Comparison of ENCODE assay signal across 2 cellular contexts in genomic region chr17:81685108-81685507, GRCh38.
TF ChIP-seq lines count a peak whose summit lies in the region.

No MANE protein-coding gene starts in this region.

TF ChIP-seq in SK-N-SH treated with all-trans-retinoic acid at 6 μM for 48 hours, 23 proteins besides CTCF, POLR2A, EP300 and RAD21:
- TF ChIP-seq ZFP30 (CRISPR knock-in tag; IDR thresholded peaks at IDR 0.05) (no peak), TCF4 (CRISPR knock-in tag; IDR thresholded peaks at IDR 0.05; ENCODE audit: borderline replicate concordance) (no peak), ARNTL (CRISPR knock-in tag; IDR thresholded peaks at IDR 0.05; ENCODE audit: borderline replicate concordance, low read depth) (no peak), ZC3H10 (CRISPR knock-in tag; IDR thresholded peaks at IDR 0.05) (no peak), SNAI2 (CRISPR knock-in tag; IDR thresholded peaks at IDR 0.05) (no peak), ZNF70 (CRISPR knock-in tag; IDR thresholded peaks at IDR 0.05) (no peak), PPARA (CRISPR knock-in tag; IDR thresholded peaks at IDR 0.05; ENCODE audit: borderline replicate concordance) (no peak), RARB (CRISPR knock-in tag; IDR thresholded peaks at IDR 0.05) (no peak), OSR1 (CRISPR knock-in tag; IDR thresholded peaks at IDR 0.05) (no peak), ZNF565 (CRISPR knock-in tag; conservative IDR thresholded peaks at IDR 0.05; ENCODE audit: low read depth) (no peak), GLIS3 (CRISPR knock-in tag; IDR thresholded peaks at IDR 0.05) (no peak), ISL1 (CRISPR knock-in tag; IDR thresholded peaks at IDR 0.05) (no peak), CSRNP3 (CRISPR knock-in tag; IDR thresholded peaks at IDR 0.05) (no peak)

TF ChIP-seq in H1, 55 proteins besides CTCF, POLR2A, EP300 and RAD21:
- TF ChIP-seq SUZ12 (IDR thresholded peaks at IDR 0.05; ENCODE audit: low read length) (no peak), TCF12 (IDR thresholded peaks at IDR 0.05; ENCODE audit: low read depth, low read length) (no peak), JUND (IDR thresholded peaks at IDR 0.05; ENCODE audit: low read length) (no peak), USF2 (IDR thresholded peaks at IDR 0.05; ENCODE audit: low read length) (no peak), JUN (IDR thresholded peaks at IDR 0.05; ENCODE audit: low read depth, low read length) (no peak), PHF8 (conservative IDR thresholded peaks at IDR 0.05; ENCODE audit: low read depth, low read length) (no peak), CBX8 (IDR thresholded peaks at IDR 0.05; ENCODE audit: borderline replicate concordance, low read depth, low read length) (no peak), BACH1 (IDR thresholded peaks at IDR 0.05; ENCODE audit: low read length) (no peak), SP2 (IDR thresholded peaks at IDR 0.05; ENCODE audit: low read length) (no peak), CREB1 (IDR thresholded peaks at IDR 0.05) (no peak), CEBPB (IDR thresholded peaks at IDR 0.05; ENCODE audit: low read depth, low read length) (no peak), SP1 (IDR thresholded peaks at IDR 0.05; ENCODE audit: low read depth, low read length) (no peak), HDAC2 (IDR thresholded peaks at IDR 0.05; ENCODE audit: borderline replicate concordance in 1 of 2, low read depth in 2 of 2, low read length in 2 of 2) (no peak), KDM5A (IDR thresholded peaks at IDR 0.05; ENCODE audit: low read length) (no peak), ATF3 (IDR thresholded peaks at IDR 0.05; ENCODE audit: insufficient read depth, low read depth, low read length) (no peak)
